In the genomic region with DNA sequence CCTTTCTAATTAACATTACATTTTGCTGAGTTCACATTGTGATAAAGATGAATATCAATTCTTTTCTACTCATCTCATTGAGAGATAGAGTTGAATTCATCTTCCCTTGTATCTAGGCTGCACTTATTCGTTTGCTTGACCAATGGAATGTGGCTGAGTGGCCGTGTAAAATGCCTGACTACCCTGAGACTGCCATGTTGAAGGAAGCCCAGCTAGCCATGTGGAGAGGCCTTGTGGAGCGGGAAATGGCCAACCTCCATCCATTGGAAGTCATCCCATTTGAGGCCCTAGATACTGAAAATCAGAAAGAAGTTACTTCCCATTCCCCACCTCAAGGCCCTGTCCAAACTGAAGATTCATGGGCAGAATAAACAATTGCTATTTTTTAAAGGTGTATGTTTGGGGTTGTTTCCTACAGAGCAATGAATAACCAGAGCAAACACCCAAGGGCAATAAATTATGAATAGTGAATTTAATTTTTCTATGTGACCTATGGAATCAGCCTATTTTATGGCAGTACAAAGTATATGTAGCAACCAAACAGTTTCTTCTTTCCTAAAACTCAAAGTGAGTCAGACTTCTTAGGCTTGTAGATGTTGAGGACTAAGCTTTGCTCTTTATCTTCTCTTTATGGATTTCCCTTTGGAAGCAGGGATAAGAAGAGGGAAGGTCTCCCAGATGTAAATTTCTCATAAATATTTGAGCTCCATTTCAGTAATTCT, we compare ENCODE assay signal across 24 cellular contexts.
DNase-seq lines count a peak whose midpoint lies in the region; ATAC-seq, FAIRE-seq and TF ChIP-seq lines count a peak whose summit lies in the region.
"Had no signal": no experiment of that assay in that cellular context is flagged by ENCODE, and none has a peak within 500 bp of the region (broad histone marks: within the 10 kb centered on the region; RNA-seq: fewer than 3 reads in every experiment).

No MANE protein-coding gene starts in this region.

- peak overlapping the region; percentile 79 for H3K4ac ChIP-seq in H1 (replicated peaks; ENCODE audit: insufficient read length, low read depth, low read length)

- 0 out of 2 replicates have a peak overlapping the region, but pooled peaks have one; percentile 5 for H2BK20ac ChIP-seq in H1 (ENCODE audit: low read length)

- POLR2A ChIA-PET in HEK293 (lab: Yijun Ruan, JAX) (no interaction called here), H1 (lab: Charles Lee; ENCODE audit: partially characterized antibody) (interaction anchor here (1.0 kb wide), 1 partner anchor 11 kb away, joined by 4 read pairs; no protein-coding TSS in a partner anchor)

- no peak overlapping the region; the same call in 1 of the 2 replicates for H2BK5ac ChIP-seq in H1 (ENCODE audit: low read depth, low read length)

- no peak overlapping the region for H3K9ac ChIP-seq in H1 (replicated peaks in 1 of 4; ENCODE audit: extremely low read depth in 1 of 4, low read depth in 3 of 4, low read length in 3 of 4)
- H3K9ac ChIP-seq: BLaER1 treated with 17β-estradiol and CSF1 and Interleukin-3, amounts not matched to agents 10 nM and 100 nM; GM23248 had no signal

- peak overlapping the region; percentile 65; the same call in 1 of the 2 replicates for H3K18ac ChIP-seq in H1 (ENCODE audit: extremely low read depth, low read length)

- H3K9me3 ChIP-seq in HEK293 (ENCODE audit: control insufficient read depth, insufficient read depth, low read depth, low read length), result no peaks in the 10 kb centered on the region
- no peaks in the 10 kb centered on the region for H3K9me3 ChIP-seq in H1 (ENCODE audit: insufficient read depth in 2 of 2, low read depth in 1 of 2, low read length in 1 of 2)
- H3K9me3 ChIP-seq in heart left ventricle, result peaks cover 0 to 5% (median 0%) of the 10 kb centered on the region in 12 donors
- H3K9me3 ChIP-seq: A549, BE2C, HAP-1 had no signal

- CTCF ChIA-PET in HEK293 (lab: Yijun Ruan, JAX) (interaction anchor here (0.6 to 1.7 kb wide), 2 partner anchors 9 to 547 kb away, joined by 4 to 5 read pairs; no protein-coding TSS in a partner anchor), H1 (lab: Charles Lee; ENCODE audit: partially characterized antibody) (interaction anchor here (1.1 kb wide), 1 partner anchor 132 kb away, joined by 3 read pairs; no protein-coding TSS in a partner anchor)

- TF ChIP-seq POLR2A in H1 (IDR thresholded peaks at IDR 0.05; ENCODE audit: control extremely low read depth in 1 of 2, low read depth in 2 of 2, low read length in 2 of 2), result no peak
- TF ChIP-seq POLR2A in heart left ventricle (IDR thresholded peaks at IDR 0.05), result no peak

- H3K4me3 ChIP-seq in HEK293 (ENCODE audit: low read depth, low read length) (no peak overlapping the region), H1 (ENCODE audit: extremely low read depth in 1 of 4, insufficient read depth in 2 of 4, low read depth in 3 of 4, low read length in 4 of 4) (no peak overlapping the region), heart left ventricle (no peak overlapping the region)
- H3K4me3 ChIP-seq: A549; BLaER1 treated with 17β-estradiol and CSF1 and Interleukin-3, amounts not matched to agents 10 nM and 100 nM; GM23248; HAP-1 had no signal

- ATAC-seq in left colon (peak; percentile 69), heart left ventricle (no peak)
- ATAC-seq: A549 had no signal

- H2AK5ac ChIP-seq in H1 (ENCODE audit: low read depth, low read length), result no peak overlapping the region

- H3K14ac ChIP-seq in H1 (ENCODE audit: insufficient read length), result no peak overlapping the region

- intact Hi-C loops in left colon (cut with DNase I, micrococcal nuclease) (no loop called here), heart left ventricle (cut with DNase I) (no loop called here)

- H2BK120ac ChIP-seq in H1 (replicated peaks; ENCODE audit: low read depth, low read length), result peak overlapping the region; percentile 65

- H3K27me3 ChIP-seq in H1 (replicated peaks in 1 of 4; ENCODE audit: control insufficient read depth in 3 of 4, extremely low read depth in 1 of 4, insufficient read depth in 3 of 4, low read length in 3 of 4) (no peaks in the 10 kb centered on the region; a peak in 1 of 7 replicates), heart left ventricle (no peaks in the 10 kb centered on the region)
- H3K27me3 ChIP-seq: BE2C; BLaER1 treated with 17β-estradiol and CSF1 and Interleukin-3, amounts not matched to agents 10 nM and 100 nM had no signal

- 82% methylated on average over 3 of the region's 3 CpGs; no CpG with 5 or more reads in 1 of the 2 experiments for WGBS in H1 (ENCODE audit: extremely low coverage in 1 of 2, insufficient coverage in 1 of 2, insufficient read length in 1 of 2, insufficient replicate concordance in 2 of 2, low coverage in 1 of 2, low lambda C conversion rate in 2 of 2, missing lambda C conversion rate in 1 of 2), 2 experiments
- 95 to 97% (median 96%) methylated on average over 3 of the region's 3 CpGs for WGBS in heart left ventricle, 4 donors

- peak overlapping the region; percentile 38 for H4K91ac ChIP-seq in H1 (replicated peaks; ENCODE audit: insufficient read length, low read length)

- no peak for TF ChIP-seq RAD21 in H1 (IDR thresholded peaks at IDR 0.05 in 1 of 2, conservative IDR thresholded peaks at IDR 0.05 in 1 of 2; ENCODE audit: low read depth in 2 of 2, low read length in 2 of 2)

- H3K56ac ChIP-seq in H1 (replicated peaks; ENCODE audit: insufficient read length, low read depth, low read length), result no peak overlapping the region

- no peak overlapping the region for H2BK12ac ChIP-seq in H1 (ENCODE audit: low read depth, low read length)

- no peak overlapping the region for H4K8ac ChIP-seq in H1 (ENCODE audit: extremely low read depth, insufficient read depth, low read length)

- peak overlapping the region; percentile 47; the same call in 1 of the 2 replicates for H2BK15ac ChIP-seq in H1 (ENCODE audit: low read length)

- H3K4me1 ChIP-seq in HEK293 (ENCODE audit: control insufficient read depth, insufficient read depth, low read length) (no peaks in the 10 kb centered on the region), H1 (replicated peaks in 1 of 4; ENCODE audit: control insufficient read depth in 3 of 4, insufficient read depth in 4 of 4, low read length in 3 of 4) (peaks cover 0 to 12% (median 7%) of the 10 kb centered on the region in 4 experiments; a peak in 5 of 7 replicates), heart left ventricle (no peaks in the 10 kb centered on the region)
- H3K4me1 ChIP-seq: A549, BE2C, HAP-1 had no signal

- no peaks in the 10 kb centered on the region for H4K20me1 ChIP-seq in H1 (replicated peaks in 1 of 2; ENCODE audit: control insufficient read depth in 1 of 2, insufficient read depth in 2 of 2, low read length in 2 of 2)
- H4K20me1 ChIP-seq: BLaER1 treated with 17β-estradiol and CSF1 and Interleukin-3, amounts not matched to agents 10 nM and 100 nM had no signal

- no peak for FAIRE-seq in H1 (lab: Jason Lieb, UNC)
- FAIRE-seq: A549, GM12892, GM19239, H54 had no signal

- no peaks in the 10 kb centered on the region for H3K79me2 ChIP-seq in H1 (ENCODE audit: control insufficient read depth in 1 of 2, insufficient read depth in 2 of 2, low read length in 2 of 2)

- TF ChIP-seq CTCF in HEK293 (tag by site-specific recombination; IDR thresholded peaks at IDR 0.05) (no peak), H1 (IDR thresholded peaks at IDR 0.05; ENCODE audit: control extremely low read depth in 1 of 3, insufficient read depth in 1 of 3, low read depth in 1 of 3, low read length in 3 of 3) (no peak), heart left ventricle (IDR thresholded peaks at IDR 0.05) (no peak)

- no peaks in the 10 kb centered on the region for H3K23me2 ChIP-seq in H1 (ENCODE audit: low read depth, low read length)

- H3K79me1 ChIP-seq in H1 (ENCODE audit: low read depth, low read length), result no peaks in the 10 kb centered on the region

- no peak for DNase-seq in H1 (ENCODE audit: low read depth in 1 of 2, low spot score in 2 of 2)
- DNase-seq in left colon, result no peak
- DNase-seq in heart left ventricle, result no peak
- DNase-seq in NCI-H2029 treated with DMSO at 0.1 percent for 48 hours (lab: John Stamatoyannopoulos, UW), result no peak
- DNase-seq in HPDE6-E6E7 (ENCODE audit: extremely low spot score), result no peak
- no peak for DNase-seq in T1000 (lab: John Stamatoyannopoulos, UW)
- DNase-seq: 8988T; ACHN; AML-193; BE2C; Calu3; CD4-positive, alpha-beta T cell; CD8-positive, alpha-beta memory T cell; DMS53; DMS79 treated with DMSO at 0.1 percent for 48 hours; GF-D8; GM23248 had no signal

- no peak overlapping the region for H3K4me2 ChIP-seq in H1 (ENCODE audit: insufficient read depth in 1 of 2, low read depth in 2 of 2, low read length in 2 of 2)
- H3K4me2 ChIP-seq: A549; BLaER1 treated with 17β-estradiol and CSF1 and Interleukin-3, amounts not matched to agents 10 nM and 100 nM had no signal

- no peak overlapping the region for H3K27ac ChIP-seq in HEK293 (ENCODE audit: extremely low read depth, low read depth, low read length)
- no peak overlapping the region for H3K27ac ChIP-seq in H1 (ENCODE audit: low read depth, low read length)
- H3K27ac ChIP-seq in heart left ventricle, result no peak overlapping the region
- H3K27ac ChIP-seq: A549; BLaER1 treated with 17β-estradiol and CSF1 and Interleukin-3, amounts not matched to agents 10 nM and 100 nM; GM23248 had no signal

- no peak overlapping the region for H2AFZ ChIP-seq in H1 (ENCODE audit: low read length)
- H2AFZ ChIP-seq: GM23248 had no signal

- TF ChIP-seq EP300 in H1 (IDR thresholded peaks at IDR 0.05; ENCODE audit: borderline replicate concordance in 1 of 2, low read depth in 2 of 2, low read length in 2 of 2), result no peak

- H3K36me3 ChIP-seq in HEK293 (ENCODE audit: control insufficient read depth in 2 of 2, insufficient read depth in 1 of 2, low read length in 2 of 2) (no peaks in the 10 kb centered on the region), H1 (ENCODE audit: control insufficient read depth in 2 of 4, insufficient read depth in 4 of 4, low read length in 3 of 4) (no peaks in the 10 kb centered on the region), heart left ventricle (no peaks in the 10 kb centered on the region)
- H3K36me3 ChIP-seq: BE2C; BLaER1 treated with 17β-estradiol and CSF1 and Interleukin-3, amounts not matched to agents 10 nM and 100 nM; HAP-1 had no signal

- no peak overlapping the region for H3K23ac ChIP-seq in H1 (ENCODE audit: insufficient read length)

- H4K5ac ChIP-seq in H1 (ENCODE audit: insufficient read length, low read depth, low read length), result no peak overlapping the region

TF ChIP-seq in HEK293, 187 proteins besides CTCF, POLR2A, EP300 and RAD21 (continues in another document):
- TF ChIP-seq ZNF138 (tag by site-specific recombination; IDR thresholded peaks at IDR 0.05; ENCODE audit: borderline replicate concordance) (no peak), ZNF133 (tag by site-specific recombination; IDR thresholded peaks at IDR 0.05) (peak; percentile 78), ZNF76 (tag by site-specific recombination; IDR thresholded peaks at IDR 0.05; ENCODE audit: borderline replicate concordance, low read depth) (no peak), ZNF366 (tag by site-specific recombination; conservative IDR thresholded peaks at IDR 0.05) (no peak)

TF ChIP-seq in H1, 55 proteins besides CTCF, POLR2A, EP300 and RAD21 (continues in another document):
- peak; percentile 12; the same call in 1 of the 2 replicates for TF ChIP-seq TEAD4 (IDR thresholded peaks at IDR 0.05; ENCODE audit: low read depth, low read length)

Comparison
In these comparisons a context has a peak if more than half of its experiments do, and no peak if none do; other contexts are left out.
1. Of the 6 proteins assayed by ChIP-seq in both HEK293 and H1: peak only in HEK293: none; only in H1: YY1; in both: none; in neither: 5.